In genomic region chr1:27145934-27146354, GRCh38 we compare ENCODE assay signal across 11 cellular contexts. TPM values are rescaled to one million over a fixed set of nuclear protein-coding genes. Genes with fewer than 3 reads are reported as not detected.
A peak's percentile ranks its signal among the peaks of the same experiment; 100 is the strongest.
DNase-seq lines count a peak whose midpoint lies in the region; ATAC-seq, FAIRE-seq and TF ChIP-seq lines count a peak whose summit lies in the region.
"Had no signal": no experiment of that assay in that cellular context is flagged by ENCODE, and none has a peak within 500 bp of the region (broad histone marks: within the 10 kb centered on the region; RNA-seq: fewer than 3 reads in every experiment).

No MANE protein-coding gene starts in this region.

- no peak overlapping the region for H2BK15ac ChIP-seq in H9 (ENCODE audit: low read depth, low read length)

- no peak overlapping the region for H2BK20ac ChIP-seq in H9 (ENCODE audit: low read depth, low read length, poor library complexity, severe bottlenecking)

- in situ Hi-C loops in HAP-1 (cut with MboI; ENCODE audit: low sequenced_read_pairs), result no loop called here

- DNase-seq in H9 (no peak), adipocyte (ENCODE audit: low read depth) (peak; percentile 91), hepatocyte (ENCODE audit: low spot score) (peak; percentile 72), small intestine (no peak), HAP-1 (ENCODE audit: low spot score in 2 of 2) (no peak), medulla oblongata (ENCODE audit: extremely low spot score) (no peak)
- DNase-seq: NCI-H187, right lobe of liver had no signal

- ATAC-seq in GM21737 (IDR thresholded peaks at IDR 0.05; ENCODE audit: unreplicated experiment) (no peak), GM21447 (IDR thresholded peaks at IDR 0.05; ENCODE audit: unreplicated experiment) (no peak)
- ATAC-seq: activated naive CD4-positive, alpha-beta T cell treated with anti-CD3 and anti-CD28 coated beads, Interleukin-2, amount 50 U/mL, for 72 hours; right lobe of liver had no signal

- H3K36me3 Mint-ChIP-seq in H9 (ENCODE audit: insufficient read depth in 1 of 3, low read depth in 3 of 3), result peaks cover 0 to 6% (median 5%) of the 10 kb centered on the region in 3 experiments; a peak in 2 of 7 replicates
- H3K36me3 Mint-ChIP-seq: activated naive CD4-positive, alpha-beta T cell treated with anti-CD3 and anti-CD28 coated beads, Interleukin-2, amount 50 U/mL, for 72 hours had no signal

- no peak overlapping the region for H2BK120ac ChIP-seq in H9 (ENCODE audit: low read depth, low read length, poor library complexity, severe bottlenecking)

- peak overlapping the region; percentile 44 for H3K4me3 ChIP-seq in adipocyte (ENCODE audit: low read length)
- H3K4me3 ChIP-seq in hepatocyte, result no peak overlapping the region
- H3K4me3 ChIP-seq in small intestine (ENCODE audit: low read depth in 1 of 2, low read length in 2 of 2), result no peak overlapping the region
- H3K4me3 ChIP-seq in HAP-1, result no peak overlapping the region
- H3K4me3 ChIP-seq: right lobe of liver had no signal

- H3K4me2 ChIP-seq in H9 (ENCODE audit: insufficient read depth, insufficient read length, low read length) (no peak overlapping the region), hepatocyte (peak overlapping the region; percentile 40)

- TF ChIP-seq CTCF in H9 (conservative IDR thresholded peaks at IDR 0.05) (no peak), hepatocyte (IDR thresholded peaks at IDR 0.05; ENCODE audit: poor library complexity) (no peak)

- peak overlapping the region; percentile 14 to 91 (median 79); a peak in 5 of 7 replicates for H3K27ac Mint-ChIP-seq in H9

- no peaks in the 10 kb centered on the region for H4K20me1 ChIP-seq in H9 (ENCODE audit: control insufficient read depth, insufficient read depth, insufficient read length)
- no peaks in the 10 kb centered on the region for H4K20me1 ChIP-seq in hepatocyte (ENCODE audit: insufficient read depth, poor library complexity, severe bottlenecking)

- H3K36me3 ChIP-seq in adipocyte (ENCODE audit: control insufficient read depth, insufficient read depth, low read length, severe bottlenecking) (no peaks in the 10 kb centered on the region), hepatocyte (replicated peaks; ENCODE audit: insufficient read depth, low read depth) (no peaks in the 10 kb centered on the region), small intestine (ENCODE audit: control insufficient read depth in 2 of 2, insufficient read depth in 2 of 2, low read length in 2 of 2) (no peaks in the 10 kb centered on the region), HAP-1 (replicated peaks) (no peaks in the 10 kb centered on the region)
- H3K36me3 ChIP-seq: right lobe of liver had no signal

- no peak overlapping the region for H4K91ac ChIP-seq in H9 (ENCODE audit: insufficient read length, low read depth, low read length)

- H3K23me2 ChIP-seq in H9 (ENCODE audit: insufficient read length, low read depth, low read length, poor library complexity, severe bottlenecking), result no peaks in the 10 kb centered on the region

- H3K79me1 ChIP-seq in H9 (ENCODE audit: insufficient read depth, low read depth, low read length, poor library complexity, severe bottlenecking), result no peaks in the 10 kb centered on the region

- H3K9me3 Mint-ChIP-seq in H9, result 0 out of 5 replicates have a peak, but pooled peaks cover 0 to 3% of the 10 kb centered on the region in 2 experiments
- H3K9me3 Mint-ChIP-seq: activated naive CD4-positive, alpha-beta T cell treated with anti-CD3 and anti-CD28 coated beads, Interleukin-2, amount 50 U/mL, for 72 hours had no signal

- H3K23ac ChIP-seq in H9 (ENCODE audit: insufficient read length, low read depth, low read length), result no peak overlapping the region

- no peak overlapping the region for H3K56ac ChIP-seq in H9 (ENCODE audit: insufficient read length, low read depth, low read length)

- no peak overlapping the region for H4K8ac ChIP-seq in H9 (replicated peaks; ENCODE audit: insufficient read length, low read depth, low read length)

- H3K18ac ChIP-seq in H9 (ENCODE audit: insufficient read length, low read depth, low read length), result no peak overlapping the region

- no peaks in the 10 kb centered on the region for H3K9me2 ChIP-seq in hepatocyte (replicated peaks; ENCODE audit: insufficient read depth)

- H4K5ac ChIP-seq in H9 (ENCODE audit: insufficient read length, low read depth, low read length), result no peak overlapping the region

- H2AFZ ChIP-seq in H9 (ENCODE audit: low read length) (no peak overlapping the region), hepatocyte (no peak overlapping the region)

- H3K14ac ChIP-seq in H9 (ENCODE audit: insufficient read depth, low read length), result no peak overlapping the region

- FAIRE-seq in small intestine (lab: Jason Lieb, UNC), result no peak

- H2AK5ac ChIP-seq in H9 (ENCODE audit: insufficient read length, low read length), result no peak overlapping the region

- H3K79me2 ChIP-seq in H9 (ENCODE audit: insufficient read depth, low read length) (no peaks in the 10 kb centered on the region; the same call in 1 of the 2 replicates), hepatocyte (peaks cover 91% of the 10 kb centered on the region)

- H3K9ac ChIP-seq in H9 (ENCODE audit: extremely low read depth, insufficient read length, low read length) (no peak overlapping the region), adipocyte (ENCODE audit: low read length) (peak overlapping the region; percentile 72)

- no peak overlapping the region for H2BK12ac ChIP-seq in H9 (ENCODE audit: insufficient read length, low read depth, low read length)

- H3K4me1 ChIP-seq in H9 (ENCODE audit: insufficient read depth, low read length) (peaks cover 10% of the 10 kb centered on the region; the same call in 1 of the 2 replicates), adipocyte (ENCODE audit: control insufficient read depth, insufficient read depth, low read length) (peaks cover 61% of the 10 kb centered on the region), hepatocyte (ENCODE audit: insufficient read depth) (peaks cover 45% of the 10 kb centered on the region), small intestine (ENCODE audit: control insufficient read depth in 2 of 2, insufficient read depth in 1 of 2, low read depth in 1 of 2, low read length in 1 of 2) (peaks cover 9 to 26% of the 10 kb centered on the region in 2 donors), HAP-1 (no peaks in the 10 kb centered on the region)
- H3K4me1 ChIP-seq: right lobe of liver had no signal

- no CpG with 5 or more reads among the region's 7 CpGs for WGBS in H9 (ENCODE audit: extremely low coverage, insufficient read length, low lambda C conversion rate)
- 69% methylated on average over 7 of the region's 7 CpGs for WGBS in hepatocyte (ENCODE audit: low lambda C conversion rate, missing lambda C conversion rate)
- WGBS in small intestine, 3 donors, result 61 to 81% (median 73%) methylated on average over 7 of the region's 7 CpGs

- H3T11ph ChIP-seq in H9 (ENCODE audit: low read length), result no peak overlapping the region

- peaks cover 41 to 49% of the 10 kb centered on the region in 2 experiments for H3K4me1 Mint-ChIP-seq in H9

- H3K4me3 Mint-ChIP-seq in H9, result no peak overlapping the region

- no peaks in the 10 kb centered on the region for H3K9me3 ChIP-seq in H9 (ENCODE audit: control insufficient read depth, low read depth, low read length)
- H3K9me3 ChIP-seq in adipocyte (ENCODE audit: control insufficient read depth, low read length), result no peaks in the 10 kb centered on the region
- H3K9me3 ChIP-seq in hepatocyte (ENCODE audit: low read depth), result no peaks in the 10 kb centered on the region
- H3K9me3 ChIP-seq in small intestine (ENCODE audit: control insufficient read depth, low read depth), result no peaks in the 10 kb centered on the region
- no peaks in the 10 kb centered on the region for H3K9me3 ChIP-seq in HAP-1
- H3K9me3 ChIP-seq: right lobe of liver had no signal

- H3K27ac ChIP-seq in H9 (ENCODE audit: insufficient read length, low read depth, low read length), result no peak overlapping the region
- H3K27ac ChIP-seq in hepatocyte, result peak overlapping the region; percentile 81
- H3K27ac ChIP-seq in small intestine (ENCODE audit: low read depth in 1 of 2, low read length in 1 of 2), result peak overlapping the region; percentile 50 to 82
- H3K27ac ChIP-seq: right lobe of liver had no signal

- H2BK5ac ChIP-seq in H9 (ENCODE audit: insufficient read length, low read length), result no peak overlapping the region

- H3K4ac ChIP-seq in H9 (ENCODE audit: low read depth, low read length), result no peak overlapping the region

- no peaks in the 10 kb centered on the region; the same call in 1 of the 2 replicates for H3K27me3 Mint-ChIP-seq in H9 (ENCODE audit: low read depth)

- no peaks in the 10 kb centered on the region for H3K27me3 ChIP-seq in H9 (ENCODE audit: insufficient read depth, low read length)
- no peaks in the 10 kb centered on the region for H3K27me3 ChIP-seq in adipocyte (replicated peaks; ENCODE audit: control insufficient read depth, insufficient read depth, low read length)
- no peaks in the 10 kb centered on the region for H3K27me3 ChIP-seq in hepatocyte
- no peaks in the 10 kb centered on the region for H3K27me3 ChIP-seq in small intestine (ENCODE audit: control insufficient read depth in 2 of 2, insufficient read depth in 2 of 2, low read length in 2 of 2)
- H3K27me3 ChIP-seq in HAP-1 (ENCODE audit: low read depth), result no peaks in the 10 kb centered on the region
- H3K27me3 ChIP-seq: right lobe of liver had no signal

RNA-seq across cellular contexts. Expression of gene SLC9A1, which starts 9.0 kb away (rescaled TPM):
- 20.8 and 21.3 TPM in 2 replicates for total RNA-seq in H9 (2021)
- total RNA-seq in hepatocyte, result 9.7 and 13.3 TPM in 2 replicates
- 29.8 and 31.3 TPM in 2 replicates for polyA plus RNA-seq in hepatocyte
- polyA plus RNA-seq in small intestine, result 10 to 100 TPM; 40.2 to 41.3 (median 41.2) TPM

Comparison
In these comparisons a context has a peak if more than half of its experiments do, and no peak if none do; other contexts are left out.
1. DNase-seq: peak in adipocyte (single experiment) and hepatocyte (single experiment); none in H9 (single experiment), small intestine (single experiment), HAP-1 (0 of 2) and medulla oblongata (single experiment).